1 cellular context compared by ENCODE assay signal in the genomic region with DNA sequence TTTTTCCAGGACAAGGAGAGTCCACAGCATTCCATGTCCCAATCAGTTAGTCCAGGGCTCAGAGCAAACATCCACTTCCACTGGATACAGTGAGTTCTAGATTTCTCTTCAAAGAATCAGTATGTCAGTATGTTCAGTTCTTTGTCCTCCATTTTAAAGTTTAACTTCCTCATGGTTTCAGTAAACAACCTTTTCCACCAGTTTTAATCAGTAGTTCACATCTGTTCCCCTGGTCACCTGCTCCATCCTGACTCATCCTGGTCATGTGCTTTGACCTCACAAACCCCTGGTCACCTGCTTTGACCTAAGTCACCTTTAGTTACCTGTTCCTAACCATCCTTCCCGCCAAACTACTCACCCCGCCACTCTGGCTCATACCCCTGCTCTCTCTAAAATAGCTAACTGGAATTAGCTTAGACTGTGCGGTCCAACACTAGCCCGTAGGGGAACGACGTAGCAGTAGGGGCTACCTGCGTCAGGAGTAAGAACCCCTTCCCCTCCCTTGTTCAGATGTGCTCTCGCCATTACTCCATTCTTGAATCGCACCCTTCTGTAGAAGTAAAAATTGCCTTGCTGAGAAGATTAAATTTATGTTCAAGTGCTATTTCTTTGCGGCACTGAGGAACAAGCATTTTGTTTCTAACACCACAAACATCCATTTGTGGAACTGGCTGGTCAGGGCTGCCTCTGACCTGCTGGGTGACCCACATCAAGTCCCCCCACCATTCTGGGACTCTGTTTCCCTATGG.
A peak's percentile ranks its signal among the peaks of the same experiment; 100 is the strongest.
TF ChIP-seq lines count a peak whose summit lies in the region.

No MANE protein-coding gene starts in this region.

TF ChIP-seq in HEK293, 187 proteins besides CTCF, POLR2A, EP300 and RAD21:
- TF ChIP-seq, protein P1, sequence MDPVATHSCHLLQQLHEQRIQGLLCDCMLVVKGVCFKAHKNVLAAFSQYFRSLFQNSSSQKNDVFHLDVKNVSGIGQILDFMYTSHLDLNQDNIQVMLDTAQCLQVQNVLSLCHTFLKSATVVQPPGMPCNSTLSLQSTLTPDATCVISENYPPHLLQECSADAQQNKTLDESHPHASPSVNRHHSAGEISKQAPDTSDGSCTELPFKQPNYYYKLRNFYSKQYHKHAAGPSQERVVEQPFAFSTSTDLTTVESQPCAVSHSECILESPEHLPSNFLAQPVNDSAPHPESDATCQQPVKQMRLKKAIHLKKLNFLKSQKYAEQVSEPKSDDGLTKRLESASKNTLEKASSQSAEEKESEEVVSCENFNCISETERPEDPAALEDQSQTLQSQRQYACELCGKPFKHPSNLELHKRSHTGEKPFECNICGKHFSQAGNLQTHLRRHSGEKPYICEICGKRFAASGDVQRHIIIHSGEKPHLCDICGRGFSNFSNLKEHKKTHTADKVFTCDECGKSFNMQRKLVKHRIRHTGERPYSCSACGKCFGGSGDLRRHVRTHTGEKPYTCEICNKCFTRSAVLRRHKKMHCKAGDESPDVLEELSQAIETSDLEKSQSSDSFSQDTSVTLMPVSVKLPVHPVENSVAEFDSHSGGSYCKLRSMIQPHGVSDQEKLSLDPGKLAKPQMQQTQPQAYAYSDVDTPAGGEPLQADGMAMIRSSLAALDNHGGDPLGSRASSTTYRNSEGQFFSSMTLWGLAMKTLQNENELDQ (tag by site-specific recombination; IDR thresholded peaks at IDR 0.05; ENCODE audit: low read depth) = no peak
- no peak for TF ChIP-seq ZNF707 (tag by site-specific recombination; IDR thresholded peaks at IDR 0.05)
- TF ChIP-seq ZNF211 (tag by site-specific recombination; IDR thresholded peaks at IDR 0.05; ENCODE audit: low read depth) = no peak
- peak; percentile 95 for TF ChIP-seq SETDB1 (IDR thresholded peaks at IDR 0.05; ENCODE audit: insufficient read length, low read length)
